In genomic region chr6:33312361-33313104, GRCh38 we compare ENCODE assay signal across 8 cellular contexts. TPM values are rescaled to one million over a fixed set of nuclear protein-coding genes. Genes with fewer than 3 reads are reported as not detected.
DNase-seq lines count a peak whose midpoint lies in the region; ATAC-seq and TF ChIP-seq lines count a peak whose summit lies in the region.

No MANE protein-coding gene starts in this region.

- peak overlapping the region; percentile 87 to 97 for H3K27ac ChIP-seq in ascending aorta

- H3K9me3 ChIP-seq in ascending aorta: no peaks in the 10 kb centered on the region

- peak; percentile 39 for ATAC-seq in GM19395 (IDR thresholded peaks at IDR 0.05; ENCODE audit: unreplicated experiment)
- no peak for ATAC-seq in GM19452 (IDR thresholded peaks at IDR 0.05; ENCODE audit: unreplicated experiment)

- peak overlapping the region; percentile 60 to 82 for H3K4me3 ChIP-seq in ascending aorta

- H3K36me3 ChIP-seq in ascending aorta: peaks cover 5% of the 10 kb centered on the region in 2 donors

- intact Hi-C loops in ascending aorta (cut with DNase I): loop anchor here (2.0 to 10.0 kb wide), 2 partner anchors 14 to 1648 kb away; partner anchors contain the start of genes C6orf47, CSNK2B, GPANK1 and LY6G5B

- peak overlapping the region; percentile 95 for H3K4me3 Mint-ChIP-seq in T-helper 2 cell treated with Interferon-gamma antibody and Interleukin-4, amounts not matched to agents 5 μg/mL and 100 μg/mL, for 36 hours

- H3K27me3 Mint-ChIP-seq in T-helper 2 cell treated with Interferon-gamma antibody and Interleukin-4, amounts not matched to agents 5 μg/mL and 100 μg/mL, for 36 hours (ENCODE audit: low read depth): no peaks in the 10 kb centered on the region

- TF ChIP-seq CTCF in ascending aorta (IDR thresholded peaks at IDR 0.05): no peak

- no peaks in the 10 kb centered on the region for H3K9me3 Mint-ChIP-seq in T-helper 2 cell treated with Interferon-gamma antibody and Interleukin-4, amounts not matched to agents 5 μg/mL and 100 μg/mL, for 36 hours

- peak overlapping the region; percentile 96 for H3K27ac Mint-ChIP-seq in T-helper 2 cell treated with Interferon-gamma antibody and Interleukin-4, amounts not matched to agents 5 μg/mL and 100 μg/mL, for 36 hours

- no peaks in the 10 kb centered on the region for H3K27me3 ChIP-seq in ascending aorta

- H3K4me1 Mint-ChIP-seq in T-helper 2 cell treated with Interferon-gamma antibody and Interleukin-4, amounts not matched to agents 5 μg/mL and 100 μg/mL, for 36 hours (ENCODE audit: low read depth): peaks cover 37% of the 10 kb centered on the region

- DNase-seq in AG08395 (ENCODE audit: low spot score): peak; percentile 50
- DNase-seq in NCI-H1417 treated with DMSO at 0.1 percent for 48 hours (lab: John Stamatoyannopoulos, UW): peak; percentile 43
- peak; percentile 78 for DNase-seq in T-helper 2 cell treated with Interferon-gamma antibody and Interleukin-4, amounts not matched to agents 5 μg/mL and 100 μg/mL, for 36 hours (ENCODE audit: low spot score)
- peak in 1 of 2 donors; percentile 82 for DNase-seq in ascending aorta (ENCODE audit: low spot score in 2 of 2)
- DNase-seq in hippocampal formation (lab: John Stamatoyannopoulos, UW): peak; percentile 29 to 64
- DNase-seq in renal cortical epithelial cell (ENCODE audit: low read depth): peak; percentile 87

- H3K4me1 ChIP-seq in ascending aorta: peaks cover 0 to 24% of the 10 kb centered on the region in 2 donors

- H3K36me3 Mint-ChIP-seq in T-helper 2 cell treated with Interferon-gamma antibody and Interleukin-4, amounts not matched to agents 5 μg/mL and 100 μg/mL, for 36 hours (ENCODE audit: low read depth): peaks cover 44% of the 10 kb centered on the region

RNA-seq across cellular contexts. Expression of gene TAPBP, which starts 1.3 kb away (rescaled TPM):
- 185 TPM for total RNA-seq in ascending aorta
- total RNA-seq in renal cortical epithelial cell: 114 and 147 TPM in 2 replicates

RNA-seq across cellular contexts. Expression of gene ZBTB22, which starts 5.0 kb away (rescaled TPM):
- total RNA-seq in ascending aorta (35.5 TPM), renal cortical epithelial cell (16.0 and 24.1 TPM in 2 replicates)

RNA-seq across cellular contexts. Expression of gene DAXX, which starts 10.2 kb away (rescaled TPM):
- total RNA-seq in ascending aorta (44.8 TPM), renal cortical epithelial cell (39.2 and 88.8 TPM in 2 replicates)

RNA-seq across cellular contexts. Expression of gene RGL2, which starts 13.8 kb away (rescaled TPM):
- total RNA-seq in ascending aorta (63.9 TPM), renal cortical epithelial cell (34.5 and 34.9 TPM in 2 replicates)

RNA-seq across cellular contexts. Expression of gene PFDN6, which starts 23.1 kb away (rescaled TPM):
- 11.3 TPM for total RNA-seq in ascending aorta
- 30.7 and 41.5 TPM in 2 replicates for total RNA-seq in renal cortical epithelial cell
